8 cellular contexts compared by ENCODE assay signal in the genomic region with DNA sequence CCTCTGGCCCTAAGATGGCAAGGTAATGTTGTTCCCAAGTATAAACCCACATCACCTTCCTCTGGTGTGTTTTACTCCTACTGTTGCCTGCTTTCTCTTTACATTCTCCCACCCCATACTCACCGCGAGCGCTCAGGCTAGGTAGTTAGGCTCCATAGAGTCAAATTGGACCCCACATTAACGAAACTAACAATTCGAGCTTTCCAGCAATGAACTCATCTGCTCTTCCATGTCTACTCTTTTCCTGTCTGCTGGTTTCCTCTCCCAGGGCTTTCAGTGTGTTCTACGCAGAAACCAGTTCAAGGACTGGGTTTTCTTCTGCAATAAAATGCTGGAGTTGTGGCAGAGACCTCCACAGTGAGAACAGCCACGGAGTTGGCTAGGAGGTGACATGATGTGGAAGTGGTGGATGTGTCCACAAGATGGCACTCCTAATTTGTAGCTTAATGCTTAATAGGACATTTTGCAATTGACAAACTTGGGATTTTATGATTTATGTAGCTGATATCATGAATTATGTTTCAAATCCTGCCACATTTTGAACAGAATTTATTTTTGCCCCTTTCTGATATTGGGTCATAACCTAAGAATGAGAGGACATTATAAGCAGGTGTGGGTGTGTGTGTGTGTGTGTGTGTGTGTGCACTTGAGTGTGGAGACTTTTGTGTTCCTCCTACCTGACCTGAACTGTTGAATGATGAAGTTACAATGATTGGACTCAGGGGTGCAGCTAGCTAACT. TPM values are rescaled to one million over a fixed set of nuclear protein-coding genes. Genes with fewer than 3 reads are reported as not detected.
DNase-seq lines count a peak whose midpoint lies in the region; ATAC-seq, FAIRE-seq and TF ChIP-seq lines count a peak whose summit lies in the region.

No MANE protein-coding gene starts in this region.

- RAD21 ChIA-PET in GM12878 (lab: Charles Lee; ENCODE audit: unreplicated experiment), result interaction anchor here (0.7 to 1.5 kb wide), 7 partner anchors 8 to 238 kb away, joined by 3 to 19 read pairs (median 3); no protein-coding TSS in a partner anchor

- H3K36me3 ChIP-seq in left ventricle myocardium inferior (peaks cover 4% of the 10 kb centered on the region), GM12878 (ENCODE audit: control insufficient read depth in 2 of 2, insufficient read depth in 2 of 2, low read length in 1 of 2) (no peaks in the 10 kb centered on the region)

- H3K4me3 ChIP-seq in left ventricle myocardium inferior (peak overlapping the region; percentile 79), GM12878 (no peak overlapping the region), coronary artery (no peak overlapping the region)

- ATAC-seq in GM12878, result peak; percentile 25; the same call in 2 of the 3 replicates

- peak overlapping the region; percentile 23 for H3K27ac ChIP-seq in left ventricle myocardium inferior (replicated peaks)
- H3K27ac ChIP-seq in GM12878 (ENCODE audit: control insufficient read depth, insufficient read depth), result no peak overlapping the region
- no peak overlapping the region for H3K27ac ChIP-seq in coronary artery

- peaks cover 52% of the 10 kb centered on the region for H3K79me2 ChIP-seq in GM12878 (ENCODE audit: control insufficient read depth, insufficient read depth, low read length)

- DNase-seq in left ventricle myocardium inferior (no peak), cardiac septum (ENCODE audit: low spot score) (no peak), NCI-H226 (peak; percentile 18), GM12878 (ENCODE audit: low read depth, low spot score) (no peak), lung microvascular endothelial cell (ENCODE audit: low read depth in 2 of 2) (peak; percentile 59 to 71), coronary artery (ENCODE audit: low spot score) (no peak), NCI-H524 treated with DMSO at 0.1 percent for 48 hours (lab: John Stamatoyannopoulos, UW) (no peak), HK-2 (ENCODE audit: unreplicated experiment) (no peak)

- intact Hi-C loops in left ventricle myocardium inferior (cut with micrococcal nuclease), result no loop called here
- intact Hi-C loops in cardiac septum (cut with DNase I), result no loop called here
- intact Hi-C loops in GM12878 (cut with micrococcal nuclease; ENCODE audit: unreplicated experiment), result no loop called here

- peak overlapping the region; percentile 99 for H3K4me2 ChIP-seq in GM12878 (ENCODE audit: control insufficient read depth, insufficient read depth)

- BruUV-seq in GM12878 (replicated peaks; lab: Mats Ljungman, UMichigan), result no TSS peak

- TF ChIP-seq POLR2A in GM12878 (IDR thresholded peaks at IDR 0.05; ENCODE audit: low read depth, low read length), result no peak

- SMC1A ChIA-PET in GM12878 (lab: Charles Lee; ENCODE audit: uncharacterized antibody, unreplicated experiment), result interaction anchor here (0.6 to 4.3 kb wide), 12 partner anchors 8 to 353 kb away, joined by 3 to 26 read pairs (median 4); no protein-coding TSS in a partner anchor

- 83% methylated on average over 7 of the region's 7 CpGs for WGBS in GM12878 (ENCODE audit: insufficient coverage, insufficient replicate concordance, low lambda C conversion rate, missing lambda C conversion rate)

- in situ Hi-C loops in GM12878 (cut with MboI), result no loop called here

- H4K20me1 ChIP-seq in GM12878 (ENCODE audit: control insufficient read depth, insufficient read depth), result no peaks in the 10 kb centered on the region

- TF ChIP-seq CTCF in left ventricle myocardium inferior (IDR thresholded peaks at IDR 0.05; ENCODE audit: borderline replicate concordance), result peak; percentile 61
- peak; percentile 52 to 69 (median 53); a peak in 5 of 6 replicates for TF ChIP-seq CTCF in GM12878 (IDR thresholded peaks at IDR 0.05 in 2 of 3, conservative IDR thresholded peaks at IDR 0.05 in 1 of 3; ENCODE audit: control insufficient read depth in 2 of 3, extremely low read depth in 1 of 3, insufficient read depth in 1 of 3, low read depth in 3 of 3, low read length in 3 of 3)
- no peak for TF ChIP-seq CTCF in coronary artery (IDR thresholded peaks at IDR 0.05)

- H2AFZ ChIP-seq in GM12878 (ENCODE audit: control insufficient read depth, low read depth, low read length), result no peak overlapping the region

- peak; percentile 32 for TF ChIP-seq RAD21 in GM12878 (IDR thresholded peaks at IDR 0.05; ENCODE audit: insufficient read depth, low read depth, low read length)

- H3K9me3 ChIP-seq in left ventricle myocardium inferior (replicated peaks) (no peaks in the 10 kb centered on the region), GM12878 (replicated peaks; ENCODE audit: control insufficient read depth, insufficient read depth, low read length) (no peaks in the 10 kb centered on the region)

- H3K27me3 ChIP-seq in left ventricle myocardium inferior (ENCODE audit: low read depth), result no peaks in the 10 kb centered on the region
- H3K27me3 ChIP-seq in GM12878 (replicated peaks in 1 of 2; ENCODE audit: control insufficient read depth in 2 of 2, insufficient read depth in 2 of 2, low read length in 1 of 2), result no peaks in the 10 kb centered on the region

- CTCF ChIA-PET in GM12878 (lab: Yijun Ruan, JAX), result interaction anchor here (0.7 to 1.8 kb wide), 23 partner anchors 9 to 346 kb away, joined by 3 to 22 read pairs (median 4); partner anchors contain the start of gene POLR3E

- FAIRE-seq in GM12878 (lab: Jason Lieb, UNC), result no peak

- no peak for TF ChIP-seq EP300 in GM12878 (IDR thresholded peaks at IDR 0.05; ENCODE audit: borderline replicate concordance in 1 of 2, control insufficient read depth in 1 of 2, low read depth in 2 of 2, low read length in 2 of 2)

- no peak overlapping the region for H3K9ac ChIP-seq in GM12878 (ENCODE audit: control insufficient read depth, insufficient read depth, low read length)

- POLR2A ChIA-PET in GM12878 (lab: Charles Lee), result interaction anchor here (0.7 kb wide), 1 partner anchor 16 kb away, joined by 4 read pairs; no protein-coding TSS in a partner anchor

- H3K4me1 ChIP-seq in left ventricle myocardium inferior, result peaks cover 60% of the 10 kb centered on the region
- peaks cover 16% of the 10 kb centered on the region; the same call in 1 of the 2 replicates for H3K4me1 ChIP-seq in GM12878 (ENCODE audit: control insufficient read depth, insufficient read depth, low read length)

RNA-seq across cellular contexts. Expression of gene UQCRC2, which starts 2.2 kb away (rescaled TPM):
- total RNA-seq in left ventricle myocardium inferior, result 964 TPM
- 713 TPM for total RNA-seq in cardiac septum
- 460 and 484 TPM in 2 replicates for total RNA-seq in GM12878 (2013; cell fraction: nucleolus; rRNA removed)
- 357 and 361 TPM in 2 replicates for total RNA-seq in GM12878 (2014; rRNA removed)
- 422 and 424 TPM in 2 replicates for total RNA-seq in GM12878 (2014; rRNA removed; fragmentation: Illumina TruSeq; extraction: Trizol)
- total RNA-seq in GM12878 (2021), result 307 and 335 TPM in 2 replicates
- polyA plus RNA-seq in GM12878 (2011; ENCODE audit: low read depth), result 181 TPM
- polyA plus RNA-seq in GM12878 (2011; rRNA removed), result 563 and 679 TPM in 2 replicates
- polyA plus RNA-seq in GM12878 (2011; cell fraction: cytosol; rRNA removed), result 391 and 397 TPM in 2 replicates
- polyA plus RNA-seq in GM12878 (2011; cell fraction: nucleus; rRNA removed), result 391 and 477 TPM in 2 replicates
- 254 and 308 TPM in 2 replicates for polyA plus RNA-seq in GM12878 (2012)
- polyA plus RNA-seq in GM12878 (2014; fragmentation: Illumina TruSeq; extraction: Trizol), result 324 and 389 TPM in 2 replicates
- polyA plus RNA-seq in GM12878 (2014; fragmentation: Nextera tagmentation; extraction: Ambion mirVana), result 100 to 1,000 TPM; 256 to 277 TPM
- polyA plus RNA-seq in GM12878 (2014; rRNA removed), result 239 and 273 TPM in 2 replicates
- 100 to 1,000 TPM; 330 to 340 TPM for polyA plus RNA-seq in GM12878 (2016; fragmentation: Nextera tagmentation; extraction: Ambion mirVana)
- polyA minus RNA-seq in GM12878 (2011; rRNA and poly(A)+ RNA removed), result 619 and 752 TPM in 2 replicates
- polyA minus RNA-seq in GM12878 (2011; cell fraction: cytosol; rRNA and poly(A)+ RNA removed), result 157 and 190 TPM in 2 replicates
- 148 and 220 TPM in 2 replicates for polyA minus RNA-seq in GM12878 (2011; cell fraction: nucleus; rRNA and poly(A)+ RNA removed)
- 238 and 239 TPM in 2 replicates for total RNA-seq in lung microvascular endothelial cell

RNA-seq across cellular contexts. Expression of gene PDZD9, which starts 50.0 kb away (rescaled TPM):
- not detected for total RNA-seq in left ventricle myocardium inferior
- total RNA-seq in cardiac septum, result not detected
- not detected in 2 replicates for total RNA-seq in GM12878 (2013; cell fraction: nucleolus; rRNA removed)
- not detected in 2 replicates for total RNA-seq in GM12878 (2014; rRNA removed)
- total RNA-seq in GM12878 (2014; rRNA removed; fragmentation: Illumina TruSeq; extraction: Trizol), result not detected in 2 replicates
- not detected in 2 replicates for total RNA-seq in GM12878 (2021)
- polyA plus RNA-seq in GM12878 (2011; ENCODE audit: low read depth), result not detected
- not detected in 2 replicates for polyA plus RNA-seq in GM12878 (2011; rRNA removed)
- not detected in 2 replicates for polyA plus RNA-seq in GM12878 (2011; cell fraction: cytosol; rRNA removed)
- polyA plus RNA-seq in GM12878 (2011; cell fraction: nucleus; rRNA removed), result not detected in 2 replicates
- polyA plus RNA-seq in GM12878 (2012), result not detected in 2 replicates
- not detected in 2 replicates for polyA plus RNA-seq in GM12878 (2014; fragmentation: Illumina TruSeq; extraction: Trizol)
- polyA plus RNA-seq in GM12878 (2014; fragmentation: Nextera tagmentation; extraction: Ambion mirVana), result under 1 TPM; 0.07 to 0.13 TPM
- not detected in 2 replicates for polyA plus RNA-seq in GM12878 (2014; rRNA removed)
- polyA plus RNA-seq in GM12878 (2016; fragmentation: Nextera tagmentation; extraction: Ambion mirVana), result under 1 TPM in 1 of 2 experiments, not detected in 1; 0.15 TPM
- polyA minus RNA-seq in GM12878 (2011; rRNA and poly(A)+ RNA removed), result not detected in 2 replicates
- polyA minus RNA-seq in GM12878 (2011; cell fraction: cytosol; rRNA and poly(A)+ RNA removed), result not detected in 2 replicates
- not detected in 2 replicates for polyA minus RNA-seq in GM12878 (2011; cell fraction: nucleus; rRNA and poly(A)+ RNA removed)
- total RNA-seq in lung microvascular endothelial cell, result not detected in 2 replicates

RNA-seq across cellular contexts. Expression of gene MOSMO, which starts 57.0 kb away (rescaled TPM):
- total RNA-seq in left ventricle myocardium inferior, result 12.1 TPM
- total RNA-seq in cardiac septum, result 11.9 TPM
- total RNA-seq in GM12878 (2013; cell fraction: nucleolus; rRNA removed), result 70.8 and 76.9 TPM in 2 replicates
- 16.6 and 19.5 TPM in 2 replicates for total RNA-seq in GM12878 (2014; rRNA removed)
- 15.4 and 18.9 TPM in 2 replicates for total RNA-seq in GM12878 (2014; rRNA removed; fragmentation: Illumina TruSeq; extraction: Trizol)
- 10.0 and 10.9 TPM in 2 replicates for total RNA-seq in GM12878 (2021)
- 6.6 TPM for polyA plus RNA-seq in GM12878 (2011; ENCODE audit: low read depth)
- polyA plus RNA-seq in GM12878 (2011; rRNA removed), result 26.7 and 32.7 TPM in 2 replicates
- 12.3 and 13.2 TPM in 2 replicates for polyA plus RNA-seq in GM12878 (2011; cell fraction: cytosol; rRNA removed)
- polyA plus RNA-seq in GM12878 (2011; cell fraction: nucleus; rRNA removed), result 33.0 and 34.8 TPM in 2 replicates
- polyA plus RNA-seq in GM12878 (2012), result 5.6 and 6.0 TPM in 2 replicates
- 20.8 and 22.8 TPM in 2 replicates for polyA plus RNA-seq in GM12878 (2014; fragmentation: Illumina TruSeq; extraction: Trizol)
- 1 to 10 TPM; 2.2 to 7.3 TPM for polyA plus RNA-seq in GM12878 (2014; fragmentation: Nextera tagmentation; extraction: Ambion mirVana)
- polyA plus RNA-seq in GM12878 (2014; rRNA removed), result 13.4 and 13.5 TPM in 2 replicates
- polyA plus RNA-seq in GM12878 (2016; fragmentation: Nextera tagmentation; extraction: Ambion mirVana), result 1 to 10 TPM; 1.7 to 2.5 TPM
- polyA minus RNA-seq in GM12878 (2011; rRNA and poly(A)+ RNA removed), result 14.6 and 16.9 TPM in 2 replicates
- polyA minus RNA-seq in GM12878 (2011; cell fraction: cytosol; rRNA and poly(A)+ RNA removed), result 5.1 and 5.3 TPM in 2 replicates
- 16.9 and 21.7 TPM in 2 replicates for polyA minus RNA-seq in GM12878 (2011; cell fraction: nucleus; rRNA and poly(A)+ RNA removed)
- 8.3 and 10.9 TPM in 2 replicates for total RNA-seq in lung microvascular endothelial cell

Comparison
In these comparisons a context has a peak if more than half of its experiments do, and no peak if none do; other contexts are left out.
1. DNase-seq: peak in NCI-H226 (single experiment) and lung microvascular endothelial cell (2 of 2); none in left ventricle myocardium inferior (single experiment), cardiac septum (single experiment), GM12878 (single experiment), coronary artery (single experiment), NCI-H524 treated with DMSO at 0.1 percent for 48 hours (single experiment) and HK-2 (single experiment).